11 cellular contexts compared by ENCODE assay signal in the genomic region with DNA sequence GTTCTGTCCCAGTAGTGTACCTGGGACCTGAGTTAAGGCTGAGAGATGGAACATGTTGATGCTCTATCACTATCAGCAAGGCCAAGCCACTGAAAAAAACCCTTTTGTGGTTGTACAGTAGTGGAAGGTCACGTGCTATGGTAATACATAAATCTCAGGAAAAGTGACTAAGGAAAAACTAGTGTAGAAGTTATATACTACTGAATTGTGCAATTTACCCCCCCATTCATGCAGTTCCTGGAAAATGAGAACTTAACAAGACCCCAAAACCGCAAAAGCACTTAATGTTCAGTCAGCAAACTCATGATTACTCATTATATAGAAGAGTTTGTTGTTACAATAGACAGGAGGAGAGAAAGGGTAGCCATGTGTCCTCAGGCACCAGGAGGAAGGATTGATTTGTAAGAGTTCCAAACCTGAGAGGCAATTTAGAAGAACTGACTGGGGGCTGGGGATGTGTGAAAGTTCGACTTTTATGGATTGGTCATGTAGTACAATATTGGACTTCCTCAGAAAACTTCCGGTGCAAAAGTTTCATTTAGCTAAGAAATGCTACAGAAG.
A peak's percentile ranks its signal among the peaks of the same experiment; 100 is the strongest.
DNase-seq lines count a peak whose midpoint lies in the region; ATAC-seq and TF ChIP-seq lines count a peak whose summit lies in the region.
"Had no signal": no experiment of that assay in that cellular context is flagged by ENCODE, and none has a peak within 500 bp of the region (broad histone marks: within the 10 kb centered on the region; RNA-seq: fewer than 3 reads in every experiment).

No MANE protein-coding gene starts in this region.

- CTCF ChIA-PET in OCI-LY7 (lab: Charles Lee; ENCODE audit: unreplicated experiment), result interaction anchor here (1.1 kb wide), 1 partner anchor 12 kb away, joined by 3 read pairs; no protein-coding TSS in a partner anchor

- TF ChIP-seq CTCF in DOHH2 (IDR thresholded peaks at IDR 0.05; ENCODE audit: low read depth, low read length, poor library complexity, severe bottlenecking), result no peak
- TF ChIP-seq CTCF in left lung (IDR thresholded peaks at IDR 0.05), result no peak
- no peak for TF ChIP-seq CTCF in OCI-LY7 (conservative IDR thresholded peaks at IDR 0.05; ENCODE audit: low read length)

- ATAC-seq in left lung (peak; percentile 12), HG03439 (IDR thresholded peaks at IDR 0.05; ENCODE audit: unreplicated experiment) (no peak)

- H4K20me1 ChIP-seq in DOHH2 (ENCODE audit: control insufficient read depth, insufficient read depth, low read depth, low read length) (no peaks in the 10 kb centered on the region), OCI-LY7 (ENCODE audit: insufficient read depth, low read length) (no peaks in the 10 kb centered on the region; the same call in 1 of the 2 replicates)

- BruUV-seq in OCI-LY7 (replicated peaks; lab: Mats Ljungman, UMichigan), result no TSS peak

- H3K4me3 ChIP-seq in DOHH2 (ENCODE audit: low read length) (no peak overlapping the region), left lung (no peak overlapping the region), OCI-LY7 (ENCODE audit: low read depth, low read length, poor library complexity, severe bottlenecking) (no peak overlapping the region)

- H3K27me3 ChIP-seq in DOHH2 (ENCODE audit: control insufficient read depth, low read length) (no peaks in the 10 kb centered on the region), left lung (no peaks in the 10 kb centered on the region)

- H3K9me2 ChIP-seq in DOHH2 (replicated peaks; ENCODE audit: control insufficient read depth, low read length), result no peaks in the 10 kb centered on the region
- no peaks in the 10 kb centered on the region for H3K9me2 ChIP-seq in OCI-LY7 (ENCODE audit: insufficient read depth, low read length)

- H3K36me3 ChIP-seq in DOHH2 (ENCODE audit: control insufficient read depth, low read length) (no peaks in the 10 kb centered on the region), left lung (peaks cover 0 to 71% of the 10 kb centered on the region in 2 donors), OCI-LY7 (ENCODE audit: insufficient read depth, low read length) (no peaks in the 10 kb centered on the region)

- H3K4me1 ChIP-seq in DOHH2 (ENCODE audit: control insufficient read depth, low read length) (peaks cover 19% of the 10 kb centered on the region), left lung (peaks cover 0 to 51% of the 10 kb centered on the region in 2 donors), OCI-LY7 (ENCODE audit: insufficient read depth, low read length, poor library complexity, severe bottlenecking) (no peaks in the 10 kb centered on the region)

- H3K79me2 ChIP-seq in DOHH2 (ENCODE audit: control insufficient read depth, low read length) (no peaks in the 10 kb centered on the region), OCI-LY7 (ENCODE audit: insufficient read depth, low read depth, low read length) (no peaks in the 10 kb centered on the region)

- DNase-seq in HT1080 (ENCODE audit: low read depth) (peak; percentile 95), T1000 (lab: John Stamatoyannopoulos, UW) (peak; percentile 19), left lung (no peak), OCI-LY7 (ENCODE audit: low spot score) (no peak), RPMI8226 (no peak), NCI-H510A (lab: John Stamatoyannopoulos, UW) (no peak)
- DNase-seq: NCI-H1092; NK-92 treated with Interleukin-12 subunit alpha and Interleukin-12 subunit beta, amount 100 ng/mL, for 24 hours had no signal

- H3K27ac ChIP-seq in DOHH2 (ENCODE audit: low read depth, low read length), result no peak overlapping the region
- peak overlapping the region in 1 of 2 donors; percentile 75 for H3K27ac ChIP-seq in left lung
- H3K27ac ChIP-seq in OCI-LY7 (ENCODE audit: low read depth, low read length, poor library complexity, severe bottlenecking), result no peak overlapping the region
- H3K27ac ChIP-seq: VCaP had no signal

- POLR2A ChIA-PET in OCI-LY7 (lab: Charles Lee), result no interaction called here

- 0 out of 2 replicates have a peak overlapping the region, but pooled peaks have one; percentile 1 for H3K4me2 ChIP-seq in DOHH2 (ENCODE audit: low read length)
- H3K4me2 ChIP-seq in OCI-LY7 (ENCODE audit: low read length), result no peak overlapping the region

- intact Hi-C loops in left lung (cut with DNase I) (no loop called here), OCI-LY7 (cut with micrococcal nuclease; ENCODE audit: unreplicated experiment) (loop anchor here (1.0 kb wide), 1 partner anchor 20 kb away; no protein-coding TSS in a partner anchor)

- H3K9me3 ChIP-seq in DOHH2 (ENCODE audit: control insufficient read depth, insufficient read depth, low read length) (no peaks in the 10 kb centered on the region), left lung (no peaks in the 10 kb centered on the region), OCI-LY7 (ENCODE audit: low read length) (no peaks in the 10 kb centered on the region)

- H2AFZ ChIP-seq in OCI-LY7 (ENCODE audit: low read length), result no peak overlapping the region

- H3F3A ChIP-seq in DOHH2 (ENCODE audit: control insufficient read depth, insufficient read depth), result no peaks in the 10 kb centered on the region

Comparison
In these comparisons a context has a peak if more than half of its experiments do, and no peak if none do; other contexts are left out.
1. DNase-seq: peak in HT1080 (single experiment) and T1000 (single experiment); none in left lung (0 of 2), OCI-LY7 (single experiment), RPMI8226 (single experiment) and NCI-H510A (single experiment).